Comparison of ENCODE assay signal across 8 cellular contexts in the genomic region with DNA sequence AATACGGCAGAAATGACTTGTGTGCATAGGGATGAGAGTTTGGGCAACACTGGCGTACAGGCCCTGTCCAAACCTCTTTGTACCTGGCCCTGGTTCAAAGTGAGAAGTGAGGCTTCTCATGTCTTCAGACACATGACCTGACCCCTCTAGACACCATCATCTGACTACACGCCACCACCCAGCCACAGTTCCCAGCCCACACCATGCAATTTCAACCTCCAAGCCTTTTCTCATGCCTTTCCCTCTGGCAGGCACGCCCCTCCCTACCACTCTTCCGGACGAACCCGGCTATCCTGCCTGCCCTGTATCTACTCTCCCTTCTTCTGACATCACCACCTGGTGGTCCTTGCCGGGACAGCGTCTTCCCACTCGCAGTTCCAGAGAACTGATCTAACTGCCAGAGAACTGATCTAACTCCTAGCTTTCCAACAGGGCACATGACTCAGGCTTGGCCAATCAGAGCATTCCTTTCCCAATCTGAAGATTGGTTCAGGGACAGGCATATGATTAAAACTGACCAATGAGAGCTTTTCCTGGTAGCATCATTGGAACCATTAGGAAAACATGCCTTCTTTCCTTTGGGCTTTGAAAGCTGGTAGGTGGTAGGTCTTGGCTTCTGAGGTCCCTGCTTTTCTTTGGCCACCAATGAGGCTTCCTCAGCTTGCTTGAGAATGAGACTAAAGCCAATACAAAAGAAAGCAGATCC. TPM values are rescaled to one million over a fixed set of nuclear protein-coding genes. Genes with fewer than 3 reads are reported as not detected.
DNase-seq lines count a peak whose midpoint lies in the region; ATAC-seq and TF ChIP-seq lines count a peak whose summit lies in the region.

No MANE protein-coding gene starts in this region.

- H3K36me3 ChIP-seq in ovary = no peaks in the 10 kb centered on the region

- H3K4me1 Mint-ChIP-seq in activated T-helper 17 cell treated with anti-CD3 and anti-CD28 coated beads, Interleukin-2, amount 50 U/mL, for 72 hours = peaks cover 24% of the 10 kb centered on the region

- intact Hi-C loops in ovary (cut with DNase I) = loop anchor here in 2 of 4 donors (5.0 to 10.0 kb wide), 2 partner anchors 198 to 200 kb away; no protein-coding TSS in a partner anchor

- DNase-seq in CD1c-positive myeloid dendritic cell (ENCODE audit: extremely low spot score) = peak; percentile 94
- DNase-seq in NOMO-1 treated with dmso at 0.1 percent for 144 hours (lab: John Stamatoyannopoulos, UW; ENCODE audit: unreplicated experiment) = peak; percentile 38
- peak; percentile 72 for DNase-seq in glomerular endothelial cell (ENCODE audit: extremely low read depth, low read depth, low spot score)
- DNase-seq in ovary = peak in 4 of 5 donors; percentile 40 to 52 (median 50)
- DNase-seq in GM19240 (ENCODE audit: insufficient read length, low spot score) = no peak

- H3K27me3 Mint-ChIP-seq in activated T-helper 17 cell treated with anti-CD3 and anti-CD28 coated beads, Interleukin-2, amount 50 U/mL, for 72 hours = no peaks in the 10 kb centered on the region

- no peak overlapping the region for H3K4me3 Mint-ChIP-seq in activated T-helper 17 cell treated with anti-CD3 and anti-CD28 coated beads, Interleukin-2, amount 50 U/mL, for 72 hours

- no peaks in the 10 kb centered on the region for H3K27me3 ChIP-seq in ovary

- H3K27ac Mint-ChIP-seq in activated T-helper 17 cell treated with anti-CD3 and anti-CD28 coated beads, Interleukin-2, amount 50 U/mL, for 72 hours = no peak overlapping the region

- no peaks in the 10 kb centered on the region for H3K9me3 ChIP-seq in ovary

- WGBS in ovary, 3 donors = 22 to 26% (median 23%) methylated on average over 10 of the region's 10 CpGs

- ATAC-seq in GM18868 (IDR thresholded peaks at IDR 0.05; ENCODE audit: unreplicated experiment) (peak; percentile 47), HG03342 (IDR thresholded peaks at IDR 0.05; ENCODE audit: unreplicated experiment) (peak; percentile 37)
- ATAC-seq in activated T-helper 17 cell treated with anti-CD3 and anti-CD28 coated beads, Interleukin-2, amount 50 U/mL, for 72 hours (replicated peaks) = peak; percentile 57

- no peak for TF ChIP-seq EP300 in ovary (IDR thresholded peaks at IDR 0.05)

- TF ChIP-seq POLR2A in ovary (IDR thresholded peaks at IDR 0.05) = no peak

- no peaks in the 10 kb centered on the region for H3K36me3 Mint-ChIP-seq in activated T-helper 17 cell treated with anti-CD3 and anti-CD28 coated beads, Interleukin-2, amount 50 U/mL, for 72 hours (ENCODE audit: low read depth)

- peaks cover 1% of the 10 kb centered on the region for H3K4me1 ChIP-seq in ovary (ENCODE audit: insufficient read depth)

- peak in 1 of 3 donors; percentile 26 for TF ChIP-seq CTCF in ovary (IDR thresholded peaks at IDR 0.05)

- H3K4me3 ChIP-seq in ovary = no peak overlapping the region

- H3K27ac ChIP-seq in ovary = no peak overlapping the region

- peaks cover 3% of the 10 kb centered on the region for H3K9me3 Mint-ChIP-seq in activated T-helper 17 cell treated with anti-CD3 and anti-CD28 coated beads, Interleukin-2, amount 50 U/mL, for 72 hours

RNA-seq across cellular contexts. Expression of a gene that starts 27.0 kb away (rescaled TPM):
- 10 to 100 TPM; 41.8 to 53.6 TPM for total RNA-seq in activated T-helper 17 cell treated with anti-CD3 and anti-CD28 coated beads, Interleukin-2, amount 50 U/mL, for 72 hours
- total RNA-seq in glomerular endothelial cell (0.44 and 0.47 TPM in 2 replicates), ovary (under 1 TPM in 5 of 7 donors, not detected in 2; 0.05 to 0.45 (median 0.23) TPM)
- polyA plus RNA-seq in ovary = under 1 TPM; 0.01 to 1.00 TPM

Comparison
In these comparisons a context has a peak if more than half of its experiments do, and no peak if none do; other contexts are left out.
1. RNA of a gene that starts 27.0 kb away (total RNA-seq): 41.8 to 53.6 TPM in activated T-helper 17 cell treated with anti-CD3 and anti-CD28 coated beads, Interleukin-2, amount 50 U/mL, for 72 hours; 0.44 to 0.47 TPM in glomerular endothelial cell and 0.05 to 0.45 TPM in ovary; every median in the first group is over 10 times any median in the second.
2. Peak in every context shown above with its lines, with median percentiles within 50 percentile points of each other: ATAC-seq.